In the genomic region with DNA sequence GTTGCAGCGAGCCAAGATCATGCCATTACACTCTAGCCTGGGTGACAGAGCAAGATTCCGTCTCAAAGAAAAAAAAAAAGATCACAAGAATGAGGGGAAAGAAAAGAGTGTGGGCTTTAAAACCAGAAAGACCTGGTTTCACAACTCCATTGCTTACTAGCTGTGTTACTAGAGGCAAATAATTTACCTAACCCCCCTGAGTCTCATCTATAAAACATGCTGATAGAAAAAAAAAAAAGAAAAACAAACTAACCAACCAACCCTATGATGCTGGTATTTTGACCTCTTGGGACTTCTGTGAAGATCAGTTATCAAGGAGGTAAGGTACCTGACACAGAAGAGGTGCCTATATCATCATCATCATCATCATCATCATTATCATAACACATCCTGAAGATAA, we compare ENCODE assay signal across 9 cellular contexts.
"Had no signal": no experiment of that assay in that cellular context is flagged by ENCODE, and none has a peak within 500 bp of the region (broad histone marks: within the 10 kb centered on the region; RNA-seq: fewer than 3 reads in every experiment).

No MANE protein-coding gene starts in this region.

- H3K4me1 ChIP-seq: HAP-1 had no signal

- H2AFZ ChIP-seq: GM23248 had no signal

- H3K9ac ChIP-seq: GM23248 had no signal

- FAIRE-seq: K562 had no signal

- H3K27ac ChIP-seq: GM23248, HL-60 had no signal

- H3K9me3 ChIP-seq: HAP-1 had no signal

- ATAC-seq: HCT116, K562 had no signal

- DNase-seq: GM23248, GOT3, H7, IMR-90, KG1 had no signal

- H3K4me3 ChIP-seq: GM23248, HAP-1, K562 had no signal
